12 cellular contexts compared by ENCODE assay signal in the genomic region with DNA sequence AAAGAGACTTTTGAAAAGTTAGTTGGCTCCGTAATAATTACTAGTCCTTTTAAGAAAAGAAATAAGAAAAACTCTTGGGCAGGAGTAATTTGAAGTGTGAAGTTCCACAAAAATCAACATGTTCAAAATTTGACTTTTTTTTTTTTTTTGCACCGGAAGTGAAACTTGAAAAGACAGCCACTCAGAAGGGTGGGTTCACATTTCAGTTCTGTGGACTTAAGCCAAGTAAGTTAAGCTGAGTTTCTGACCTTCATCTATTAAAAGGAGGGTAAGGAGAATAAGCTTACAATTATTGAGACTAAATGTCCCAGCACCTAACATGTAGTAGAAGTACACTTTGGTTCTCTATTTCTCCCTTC. TPM values are rescaled to one million over a fixed set of nuclear protein-coding genes. Genes with fewer than 3 reads are reported as not detected.
DNase-seq lines count a peak whose midpoint lies in the region; ATAC-seq and TF ChIP-seq lines count a peak whose summit lies in the region.
"Had no signal": no experiment of that assay in that cellular context is flagged by ENCODE, and none has a peak within 500 bp of the region (broad histone marks: within the 10 kb centered on the region; RNA-seq: fewer than 3 reads in every experiment).

No MANE protein-coding gene starts in this region.

- H3K4me3 ChIP-seq in left lung (no peak overlapping the region), neural progenitor cell (no peak overlapping the region)
- H3K4me3 ChIP-seq: SJSA1 had no signal

- H3K27me3 Mint-ChIP-seq in activated naive CD8-positive, alpha-beta T cell: no peaks in the 10 kb centered on the region
- H3K27me3 Mint-ChIP-seq in neural progenitor cell (ENCODE audit: insufficient read depth, low read depth): no peaks in the 10 kb centered on the region

- peak overlapping the region; percentile 86 for H3K27ac Mint-ChIP-seq in activated naive CD8-positive, alpha-beta T cell
- H3K27ac Mint-ChIP-seq in neural progenitor cell: no peak overlapping the region

- H3K36me3 ChIP-seq in left lung: peaks cover 0 to 6% of the 10 kb centered on the region in 2 donors
- peaks cover 9% of the 10 kb centered on the region for H3K36me3 ChIP-seq in neural progenitor cell

- peaks cover 52% of the 10 kb centered on the region for H3K4me1 Mint-ChIP-seq in activated naive CD8-positive, alpha-beta T cell (ENCODE audit: low read depth)
- peaks cover 5% of the 10 kb centered on the region for H3K4me1 Mint-ChIP-seq in neural progenitor cell

- H3F3A ChIP-seq in neural progenitor cell (ENCODE audit: low read depth): no peaks in the 10 kb centered on the region

- H3K4me1 ChIP-seq in left lung (peaks cover 0 to 12% of the 10 kb centered on the region in 2 donors), neural progenitor cell (no peaks in the 10 kb centered on the region)
- H3K4me1 ChIP-seq: Caco-2, SJSA1 had no signal

- no peak overlapping the region for H3K9ac ChIP-seq in neural progenitor cell

- H3K27ac ChIP-seq in C4-2B (no peak overlapping the region), left lung (no peak overlapping the region), neural progenitor cell (no peak overlapping the region)
- H3K27ac ChIP-seq: SJSA1 had no signal

- TF ChIP-seq CTCF in C4-2B (conservative IDR thresholded peaks at IDR 0.05): peak; percentile 29
- no peak for TF ChIP-seq CTCF in left lung (IDR thresholded peaks at IDR 0.05)
- TF ChIP-seq CTCF in neural progenitor cell (IDR thresholded peaks at IDR 0.05): no peak

- H3K36me3 Mint-ChIP-seq in activated naive CD8-positive, alpha-beta T cell: peaks cover 6% of the 10 kb centered on the region
- H3K36me3 Mint-ChIP-seq in neural progenitor cell: peaks cover 20% of the 10 kb centered on the region

- peaks cover 62% of the 10 kb centered on the region for H4K20me1 ChIP-seq in neural progenitor cell (ENCODE audit: low read depth)

- H3K27me3 ChIP-seq in left lung: no peaks in the 10 kb centered on the region
- no peaks in the 10 kb centered on the region for H3K27me3 ChIP-seq in neural progenitor cell
- H3K27me3 ChIP-seq: SJSA1 had no signal

- H3K4me3 Mint-ChIP-seq in activated naive CD8-positive, alpha-beta T cell: no peak overlapping the region
- no peak overlapping the region for H3K4me3 Mint-ChIP-seq in neural progenitor cell

- no peak for DNase-seq in A172 (ENCODE audit: low spot score)
- no peak for DNase-seq in left lung
- DNase-seq in neural progenitor cell (ENCODE audit: low spot score): no peak
- DNase-seq: activated effector memory CD4-positive, alpha-beta T cell treated with Interleukin-2 at 50 U/mL for 16 hours; NCI-H187 had no signal

- no peak overlapping the region for H3K4me2 ChIP-seq in neural progenitor cell

- peak; percentile 38 for ATAC-seq in GM19351 (IDR thresholded peaks at IDR 0.05; ENCODE audit: unreplicated experiment)
- ATAC-seq in HG03442 (IDR thresholded peaks at IDR 0.05; ENCODE audit: unreplicated experiment): peak; percentile 27
- ATAC-seq in GM21515 (IDR thresholded peaks at IDR 0.05; ENCODE audit: unreplicated experiment): no peak
- no peak for ATAC-seq in left lung

- peaks cover 96% of the 10 kb centered on the region for H3K79me2 ChIP-seq in neural progenitor cell (ENCODE audit: low read depth)

- intact Hi-C loops in left lung (cut with DNase I): no loop called here

- H2AFZ ChIP-seq in neural progenitor cell (replicated peaks): no peak overlapping the region

- no peaks in the 10 kb centered on the region for H3K9me3 Mint-ChIP-seq in activated naive CD8-positive, alpha-beta T cell (ENCODE audit: low read depth)
- no peaks in the 10 kb centered on the region for H3K9me3 Mint-ChIP-seq in neural progenitor cell

- H3K9me3 ChIP-seq in left lung (no peaks in the 10 kb centered on the region), neural progenitor cell (ENCODE audit: low read depth) (no peaks in the 10 kb centered on the region)
- H3K9me3 ChIP-seq: Caco-2, SJSA1 had no signal

RNA-seq across cellular contexts. Expression of gene RO60, which starts 11.0 kb away (rescaled TPM):
- total RNA-seq in A172 (2014; rRNA removed; shearing (Covaris generic)): 121 and 130 TPM in 2 replicates
- total RNA-seq in left lung (10 to 100 TPM; 70.8 to 72.0 TPM), neural progenitor cell (ENCODE audit: low replicate concordance) (158 and 200 TPM in 2 replicates)

RNA-seq across cellular contexts. Expression of gene UCHL5, which starts 11.2 kb away (rescaled TPM):
- total RNA-seq in A172 (2014; rRNA removed; shearing (Covaris generic)): 49.3 and 53.8 TPM in 2 replicates
- total RNA-seq in left lung: 10 to 100 TPM; 27.9 to 38.7 TPM
- total RNA-seq in neural progenitor cell (ENCODE audit: low replicate concordance): 21.8 and 49.4 TPM in 2 replicates

RNA-seq across cellular contexts. Expression of gene GLRX2, which starts 34.8 kb away (rescaled TPM):
- total RNA-seq in A172 (2014; rRNA removed; shearing (Covaris generic)): 58.7 and 63.9 TPM in 2 replicates
- total RNA-seq in left lung: 10 to 100 TPM; 19.4 to 24.7 TPM
- 1.9 and 2.6 TPM in 2 replicates for total RNA-seq in neural progenitor cell (ENCODE audit: low replicate concordance)

RNA-seq across cellular contexts. Expression of gene CDC73, which starts 51.5 kb away (rescaled TPM):
- 32.2 and 34.7 TPM in 2 replicates for total RNA-seq in A172 (2014; rRNA removed; shearing (Covaris generic))
- 10 to 100 TPM; 48.1 to 56.4 TPM for total RNA-seq in left lung
- total RNA-seq in neural progenitor cell (ENCODE audit: low replicate concordance): 26.5 and 49.2 TPM in 2 replicates

Comparison
In these comparisons a context has a peak if more than half of its experiments do, and no peak if none do; other contexts are left out.
1. ATAC-seq: peak in GM19351 (single experiment) and HG03442 (single experiment); none in GM21515 (single experiment) and left lung (single experiment).